ENCODE assay signal across 9 cellular contexts in genomic region chr3:149579838-149580542, GRCh38.
DNase-seq lines count a peak whose midpoint lies in the region; ATAC-seq, FAIRE-seq and TF ChIP-seq lines count a peak whose summit lies in the region.
"Had no signal": no experiment of that assay in that cellular context is flagged by ENCODE, and none has a peak within 500 bp of the region (broad histone marks: within the 10 kb centered on the region; RNA-seq: fewer than 3 reads in every experiment).

No MANE protein-coding gene starts in this region.

- FAIRE-seq in H54 (lab: Jason Lieb, UNC): peak; percentile 78

- no peak for TF ChIP-seq POLR2A in H54 (IDR thresholded peaks at IDR 0.05; ENCODE audit: low read depth, low read length)

- H3K9me3 Mint-ChIP-seq in T-helper 2 cell treated with Interferon-gamma antibody and Interleukin-4, amounts not matched to agents 5 μg/mL and 100 μg/mL, for 36 hours: no peaks in the 10 kb centered on the region

- H3K27ac Mint-ChIP-seq in T-helper 2 cell treated with Interferon-gamma antibody and Interleukin-4, amounts not matched to agents 5 μg/mL and 100 μg/mL, for 36 hours: peak overlapping the region; percentile 63

- peak; percentile 21 for ATAC-seq in left lobe of liver
- no peak for ATAC-seq in HG03097 (IDR thresholded peaks at IDR 0.05; ENCODE audit: low FRiP score, unreplicated experiment)
- no peak for ATAC-seq in GM21447 (IDR thresholded peaks at IDR 0.05; ENCODE audit: unreplicated experiment)

- no peaks in the 10 kb centered on the region for H3K36me3 Mint-ChIP-seq in T-helper 2 cell treated with Interferon-gamma antibody and Interleukin-4, amounts not matched to agents 5 μg/mL and 100 μg/mL, for 36 hours (ENCODE audit: low read depth)

- peak overlapping the region; percentile 39 for H3K4me3 Mint-ChIP-seq in T-helper 2 cell treated with Interferon-gamma antibody and Interleukin-4, amounts not matched to agents 5 μg/mL and 100 μg/mL, for 36 hours

- peaks cover 10% of the 10 kb centered on the region for H3K27me3 Mint-ChIP-seq in T-helper 2 cell treated with Interferon-gamma antibody and Interleukin-4, amounts not matched to agents 5 μg/mL and 100 μg/mL, for 36 hours (ENCODE audit: low read depth)

- DNase-seq in EH (ENCODE audit: low read depth) (peak; percentile 65), H54 (ENCODE audit: insufficient read length, low spot score) (no peak), left lobe of liver (ENCODE audit: low spot score) (no peak), HuH-7.5 (ENCODE audit: low spot score) (no peak), hypothalamus (lab: John Stamatoyannopoulos, UW) (no peak)
- peak; percentile 32 for DNase-seq in T-helper 2 cell treated with Interferon-gamma antibody and Interleukin-4, amounts not matched to agents 5 μg/mL and 100 μg/mL, for 36 hours (ENCODE audit: low spot score)
- DNase-seq: NCI-H1417 had no signal

- peaks cover 44% of the 10 kb centered on the region for H3K4me1 Mint-ChIP-seq in T-helper 2 cell treated with Interferon-gamma antibody and Interleukin-4, amounts not matched to agents 5 μg/mL and 100 μg/mL, for 36 hours (ENCODE audit: low read depth)

Comparison
In these comparisons a context has a peak if more than half of its experiments do, and no peak if none do; other contexts are left out.
1. DNase-seq: peak in EH (single experiment) and T-helper 2 cell treated with Interferon-gamma antibody and Interleukin-4, amounts not matched to agents 5 μg/mL and 100 μg/mL, for 36 hours (single experiment); none in H54 (single experiment), left lobe of liver (single experiment), HuH-7.5 (single experiment) and hypothalamus (0 of 51).